ENCODE assay signal across 11 cellular contexts in genomic region chr1:59705849-59706599, GRCh38.
DNase-seq lines count a peak whose midpoint lies in the region; ATAC-seq and TF ChIP-seq lines count a peak whose summit lies in the region.
"Had no signal": no experiment of that assay in that cellular context is flagged by ENCODE, and none has a peak within 500 bp of the region (broad histone marks: within the 10 kb centered on the region; RNA-seq: fewer than 3 reads in every experiment).

No MANE protein-coding gene starts in this region.

- H3K27ac ChIP-seq in coronary artery (peak overlapping the region; percentile 44 to 87), lower lobe of right lung (peak overlapping the region; percentile 33), thyroid gland (peak overlapping the region in 2 of 3 donors; percentile 6 to 10)

- peak; percentile 49 for DNase-seq in NB4 (ENCODE audit: low read depth)
- DNase-seq in coronary artery (ENCODE audit: low spot score): no peak
- no peak for DNase-seq in lower lobe of right lung
- DNase-seq in thyroid gland: peak in 1 of 2 donors; percentile 9
- no peak for DNase-seq in NCI-H510A treated with DMSO at 0.1 percent for 48 hours (lab: John Stamatoyannopoulos, UW)
- DNase-seq in NCI-H2196 (lab: John Stamatoyannopoulos, UW; ENCODE audit: unreplicated experiment): no peak
- DNase-seq in NAMALWA (ENCODE audit: low spot score): no peak
- DNase-seq: DND-41; NCI-H446 treated with DMSO at 0.1 percent for 48 hours; stimulated activated CD8-positive, alpha-beta memory T cell treated with anti-CD3 and anti-CD28 coated beads, Interleukin-4, amount 100 ng/mL, for 48 hours had no signal

- ATAC-seq in lower lobe of right lung (peak in 1 of 2 donors; percentile 59), HG02798 (IDR thresholded peaks at IDR 0.05; ENCODE audit: poor library complexity, unreplicated experiment) (no peak)

- 40 to 60% methylated on average over 4 of the region's 4 CpGs for WGBS in thyroid gland, 2 donors

- H3K4me3 ChIP-seq in NB4 (ENCODE audit: low read depth, low read length) (no peak overlapping the region), coronary artery (no peak overlapping the region), lower lobe of right lung (no peak overlapping the region), thyroid gland (replicated peaks in 1 of 3) (no peak overlapping the region)

- no peaks in the 10 kb centered on the region for H3K36me3 ChIP-seq in lower lobe of right lung
- no peaks in the 10 kb centered on the region for H3K36me3 ChIP-seq in thyroid gland

- TF ChIP-seq POLR2A in NB4 (IDR thresholded peaks at IDR 0.05; ENCODE audit: extremely low read depth, insufficient read length) (no peak), thyroid gland (IDR thresholded peaks at IDR 0.05) (no peak)

- TF ChIP-seq CTCF in NB4 (IDR thresholded peaks at IDR 0.05; ENCODE audit: low read depth, low read length) (no peak), coronary artery (IDR thresholded peaks at IDR 0.05) (no peak), lower lobe of right lung (IDR thresholded peaks at IDR 0.05) (no peak), thyroid gland (IDR thresholded peaks at IDR 0.05) (no peak)

- no peaks in the 10 kb centered on the region for H3K9me3 ChIP-seq in lower lobe of right lung
- H3K9me3 ChIP-seq in thyroid gland: no peaks in the 10 kb centered on the region

- H3K4me1 ChIP-seq in lower lobe of right lung (peaks cover 33% of the 10 kb centered on the region), thyroid gland (peaks cover 4 to 33% of the 10 kb centered on the region in 2 donors)

- intact Hi-C loops in lower lobe of right lung (cut with DNase I) (no loop called here), thyroid gland (cut with DNase I) (loop anchor here (10.0 kb wide), 1 partner anchor 961 kb away; no protein-coding TSS in a partner anchor)

- H3K27me3 ChIP-seq in lower lobe of right lung (ENCODE audit: low read depth) (no peaks in the 10 kb centered on the region), thyroid gland (no peaks in the 10 kb centered on the region)

Comparison
In these comparisons a context has a peak if more than half of its experiments do, and no peak if none do; other contexts are left out.
1. H3K27ac ChIP-seq: peak in every context shown above with its lines; median percentile 66 in coronary artery; 33 in lower lobe of right lung; 8 in thyroid gland.